ENCODE assay signal across 23 cellular contexts in genomic region chr6:95517004-95517403, GRCh38.
"Had no signal": no experiment of that assay in that cellular context is flagged by ENCODE, and none has a peak within 500 bp of the region (broad histone marks: within the 10 kb centered on the region; RNA-seq: fewer than 3 reads in every experiment).

No MANE protein-coding gene starts in this region.

- H3K4me1 ChIP-seq: lower lobe of right lung, neural progenitor cell, psoas muscle, sigmoid colon, tibial artery, upper lobe of right lung, uterus had no signal

- FAIRE-seq: frontal cortex, keratinocyte had no signal

- ATAC-seq: effector memory CD8-positive, alpha-beta T cell; left ventricle myocardium superior; lower lobe of right lung; mucosa of descending colon; psoas muscle; right cardiac atrium; stimulated activated memory B cell treated with anti-CD40 and anti-IgM and Interleukin-4, amounts not matched to agents 10 μg/mL and 1 μg/mL and 100 μg/mL, for 72 hours; stimulated activated naive CD8-positive, alpha-beta T cell treated with anti-CD3 and anti-CD28 coated beads, Interleukin-15, Interleukin-2, amounts not matched to agents 100 U/mL and 50 U/mL, for 24 hours; upper lobe of right lung had no signal

- H3K9ac ChIP-seq: neural progenitor cell had no signal

- H2AFZ ChIP-seq: neural progenitor cell had no signal

- H3K9me3 ChIP-seq: lower lobe of right lung, mucosa of descending colon, psoas muscle, sigmoid colon, testis, tibial artery, upper lobe of right lung, uterus had no signal

- H3K4me2 ChIP-seq: neural progenitor cell had no signal

- H3K27me3 ChIP-seq: neural progenitor cell, sigmoid colon, testis, tibial artery, upper lobe of right lung, uterus had no signal

- H3K27ac ChIP-seq: lower lobe of right lung, neural progenitor cell, psoas muscle, sigmoid colon, testis, tibial artery, upper lobe of right lung, uterus had no signal

- DNase-seq: cortex of kidney; effector memory CD8-positive, alpha-beta T cell; hypothalamus; immature natural killer cell; left ventricle myocardium superior; lower lobe of right lung; mucosa of descending colon; naive B cell; psoas muscle; right cardiac atrium; sigmoid colon; stimulated activated CD4-positive, alpha-beta T cell treated with anti-CD3 and anti-CD28 coated beads, Interleukin-2, amount 100 ng/mL, for 24 hours; stimulated activated CD4-positive, alpha-beta T cell treated with anti-CD3 and anti-CD28 coated beads, Interleukin-4, amount 100 ng/mL, for 24 hours; stimulated activated naive CD8-positive, alpha-beta T cell treated with anti-CD3 and anti-CD28 coated beads, Interleukin-15, Interleukin-2, amounts not matched to agents 100 U/mL and 50 U/mL, for 24 hours; substantia nigra; testis; tibial artery; upper lobe of right lung; uterus had no signal

- H3K36me3 ChIP-seq: lower lobe of right lung, neural progenitor cell, sigmoid colon, tibial artery, upper lobe of right lung, uterus had no signal

- H3K4me3 ChIP-seq: lower lobe of right lung, mucosa of descending colon, neural progenitor cell, psoas muscle, sigmoid colon, testis, tibial artery, upper lobe of right lung, uterus had no signal
